Comparison of ENCODE assay signal across 24 cellular contexts in the genomic region with DNA sequence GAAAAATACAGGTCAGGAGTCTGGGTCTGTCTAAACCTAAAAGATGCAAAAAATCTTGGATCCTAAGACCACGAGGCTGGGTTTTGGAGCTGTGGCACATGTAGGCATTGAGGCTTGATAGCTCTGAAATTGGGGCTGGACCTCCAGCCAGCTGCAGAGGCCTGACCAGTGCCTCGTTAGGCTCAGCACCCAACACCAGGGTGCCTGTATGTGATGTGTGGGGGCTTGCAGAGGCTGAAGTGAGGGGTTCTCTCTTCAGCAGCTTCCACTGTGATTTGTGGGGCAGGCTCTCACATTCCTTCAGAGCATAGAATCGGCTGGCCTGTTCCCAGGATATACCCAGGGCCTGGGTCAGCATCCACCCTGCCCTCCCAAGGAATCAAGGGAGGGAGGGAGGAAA.
"Had no signal": no experiment of that assay in that cellular context is flagged by ENCODE, and none has a peak within 500 bp of the region (broad histone marks: within the 10 kb centered on the region; RNA-seq: fewer than 3 reads in every experiment).

No MANE protein-coding gene starts in this region.

- H3K27ac Mint-ChIP-seq: activated CD4-positive, alpha-beta T cell treated with anti-CD3 and anti-CD28 coated beads for 36 hours; activated naive CD8-positive, alpha-beta T cell treated with anti-CD3 and anti-CD28 coated beads for 36 hours; naive thymus-derived CD8-positive, alpha-beta T cell; neural progenitor cell; WTC11 had no signal

- H3K4me1 Mint-ChIP-seq: activated CD4-positive, alpha-beta T cell treated with anti-CD3 and anti-CD28 coated beads for 36 hours; activated naive CD8-positive, alpha-beta T cell treated with anti-CD3 and anti-CD28 coated beads for 36 hours had no signal

- H3K4me3 ChIP-seq: colonic mucosa, esophagus squamous epithelium, gastrocnemius medialis, left lung, lung, neural progenitor cell, sigmoid colon, smooth muscle cell had no signal

- H3K9me3 ChIP-seq: colonic mucosa, gastrocnemius medialis had no signal

- H3K4me1 ChIP-seq: colonic mucosa, esophagus squamous epithelium, gastrocnemius medialis, left lung, sigmoid colon had no signal

- H3K36me3 ChIP-seq: colonic mucosa, esophagus squamous epithelium, gastrocnemius medialis, left lung, sigmoid colon had no signal

- H3K27me3 Mint-ChIP-seq: activated CD4-positive, alpha-beta T cell treated with anti-CD3 and anti-CD28 coated beads for 36 hours; activated naive CD8-positive, alpha-beta T cell treated with anti-CD3 and anti-CD28 coated beads for 36 hours had no signal

- DNase-seq: activated CD4-positive, alpha-beta T cell treated with anti-CD3 and anti-CD28 coated beads for 36 hours; activated CD4-positive, alpha-beta T cell treated with anti-CD3 and anti-CD28 coated beads, Interleukin-2, amount 50 U/mL, for 4 hours; activated CD8-positive, alpha-beta memory T cell treated with anti-CD3 and anti-CD28 coated beads for 24 hours; activated CD8-positive, alpha-beta memory T cell treated with anti-CD3 and anti-CD28 coated beads, Interleukin-2, amount 50 U/mL, for 4 hours; activated naive CD4-positive, alpha-beta T cell treated with Interleukin-2 at 50 U/mL for 16 hours; activated naive CD8-positive, alpha-beta T cell treated with anti-CD3 and anti-CD28 coated beads for 36 hours; activated T-cell treated with anti-CD3 and anti-CD28 coated beads, Interleukin-2, amount 50 U/mL, for 4 hours; amniotic stem cell; colonic mucosa; esophagus squamous epithelium; gastrocnemius medialis; hippocampal formation; kidney glomerular epithelial cell; left lung; naive thymus-derived CD8-positive, alpha-beta T cell; posterior cingulate gyrus; sigmoid colon; stimulated activated CD4-positive, alpha-beta T cell treated with anti-CD3 and anti-CD28 coated beads, Interleukin-15, amount 100 ng/mL, for 24 hours; T-helper 9 cell; trophoblast cell had no signal

- H3K27me3 ChIP-seq: colonic mucosa, esophagus squamous epithelium, gastrocnemius medialis, left lung, neural progenitor cell, sigmoid colon had no signal

- H3K36me3 Mint-ChIP-seq: neural progenitor cell had no signal

- H3K4me3 Mint-ChIP-seq: activated CD4-positive, alpha-beta T cell treated with anti-CD3 and anti-CD28 coated beads for 36 hours; activated naive CD8-positive, alpha-beta T cell treated with anti-CD3 and anti-CD28 coated beads for 36 hours; activated T-cell treated with anti-CD3 and anti-CD28 coated beads, Interleukin-2, amount 50 U/mL, for 4 hours; naive thymus-derived CD8-positive, alpha-beta T cell; neural progenitor cell; WTC11 had no signal

- ATAC-seq: activated CD4-positive, alpha-beta T cell treated with anti-CD3 and anti-CD28 coated beads for 36 hours; activated T-cell treated with anti-CD3 and anti-CD28 coated beads, Interleukin-2, amount 50 U/mL, for 4 hours; gastrocnemius medialis; left lung; naive thymus-derived CD8-positive, alpha-beta T cell; WTC11 had no signal

- H3K27ac ChIP-seq: colonic mucosa, esophagus squamous epithelium, gastrocnemius medialis, left lung, neural progenitor cell, sigmoid colon had no signal
